ENCODE assay signal across 10 cellular contexts in the genomic region with DNA sequence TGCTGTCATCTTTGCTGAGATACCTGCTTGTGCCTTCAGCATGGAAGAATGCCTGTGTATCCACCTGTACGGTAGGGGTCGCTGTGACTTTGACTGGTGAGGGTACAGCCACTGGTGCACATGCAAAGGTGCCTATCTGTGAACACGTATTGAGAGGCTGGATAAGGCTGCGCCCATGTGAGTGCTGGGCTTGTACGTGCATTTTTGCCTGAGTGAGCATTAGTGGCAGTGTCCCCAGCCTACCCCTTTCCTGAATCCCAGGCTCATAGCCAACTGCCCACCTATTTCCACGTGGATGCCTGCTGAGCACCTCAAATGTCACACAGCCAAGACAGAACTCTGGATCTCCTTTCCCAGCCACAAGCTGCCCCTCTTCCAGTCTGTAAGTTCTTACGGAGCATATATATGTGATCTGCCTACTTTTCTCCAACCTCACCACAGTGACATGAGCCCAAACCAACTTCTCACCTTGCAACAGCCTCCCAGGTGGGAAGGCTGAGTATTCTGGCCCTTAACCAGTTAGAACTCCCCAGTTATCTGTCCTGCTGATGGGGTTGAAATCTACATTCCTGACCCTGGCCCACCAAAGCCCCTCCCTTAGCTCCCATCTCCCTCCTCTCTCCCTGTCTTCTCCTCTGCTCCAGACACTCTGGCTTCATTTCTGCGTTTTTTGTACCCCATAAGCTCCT. TPM values are rescaled to one million over a fixed set of nuclear protein-coding genes. Genes with fewer than 3 reads are reported as not detected.
DNase-seq lines count a peak whose midpoint lies in the region; ATAC-seq and TF ChIP-seq lines count a peak whose summit lies in the region.
"Had no signal": no experiment of that assay in that cellular context is flagged by ENCODE, and none has a peak within 500 bp of the region (broad histone marks: within the 10 kb centered on the region; RNA-seq: fewer than 3 reads in every experiment).

No MANE protein-coding gene starts in this region.

- no peaks in the 10 kb centered on the region for H3K27me3 ChIP-seq in esophagus muscularis mucosa
- H3K27me3 ChIP-seq in prostate gland (replicated peaks; ENCODE audit: insufficient read depth): no peaks in the 10 kb centered on the region

- H3K4me3 ChIP-seq in GM12875 (ENCODE audit: low read depth, low read length): no peak overlapping the region
- no peak overlapping the region for H3K4me3 ChIP-seq in esophagus muscularis mucosa
- H3K4me3 ChIP-seq in prostate gland: peak overlapping the region in 1 of 2 donors; percentile 64

- intact Hi-C loops in esophagus muscularis mucosa (cut with DNase I): no loop called here
- intact Hi-C loops in prostate gland (cut with DNase I): no loop called here

- DNase-seq in NCI-H526 treated with DMSO at 0.1 percent for 48 hours (lab: John Stamatoyannopoulos, UW): peak; percentile 15
- DNase-seq in esophagus muscularis mucosa (ENCODE audit: extremely low spot score): no peak
- DNase-seq in prostate gland (ENCODE audit: low spot score): peak; percentile 44
- DNase-seq in NCI-H187 treated with DMSO at 0.1 percent for 48 hours (lab: John Stamatoyannopoulos, UW): no peak
- DNase-seq: activated naive CD4-positive, alpha-beta T cell treated with Interleukin-2 at 50 U/mL for 16 hours; GDM1; NCI-H1417 had no signal

- no peaks in the 10 kb centered on the region for H3K9me3 ChIP-seq in esophagus muscularis mucosa
- H3K9me3 ChIP-seq in prostate gland: no peaks in the 10 kb centered on the region

- no peak for TF ChIP-seq POLR2A in esophagus muscularis mucosa (IDR thresholded peaks at IDR 0.05; ENCODE audit: low read depth)
- no peak for TF ChIP-seq POLR2A in prostate gland (IDR thresholded peaks at IDR 0.05)

- H3K36me3 ChIP-seq in esophagus muscularis mucosa (no peaks in the 10 kb centered on the region), prostate gland (no peaks in the 10 kb centered on the region)

- TF ChIP-seq EP300 in esophagus muscularis mucosa (IDR thresholded peaks at IDR 0.05): no peak

- 0 out of 2 replicates have a peak, but pooled peaks have one; percentile 10 for TF ChIP-seq CTCF in GM12875 (IDR thresholded peaks at IDR 0.05; ENCODE audit: borderline replicate concordance, insufficient read depth, low read depth, low read length)
- no peak for TF ChIP-seq CTCF in esophagus muscularis mucosa (IDR thresholded peaks at IDR 0.05)
- TF ChIP-seq CTCF in prostate gland (IDR thresholded peaks at IDR 0.05): peak in 3 of 4 experiments; percentile 28 to 38 (median 35)

- ATAC-seq in GM18519 (IDR thresholded peaks at IDR 0.05; ENCODE audit: low FRiP score, unreplicated experiment) (no peak), HG02852 (IDR thresholded peaks at IDR 0.05; ENCODE audit: unreplicated experiment) (no peak)

- peak overlapping the region in 3 of 4 donors; percentile 76 to 85 (median 84) for H3K27ac ChIP-seq in esophagus muscularis mucosa (replicated peaks in 1 of 4)
- peak overlapping the region; percentile 94 to 98 for H3K27ac ChIP-seq in prostate gland

- 82% methylated on average over 7 of the region's 8 CpGs for WGBS in esophagus muscularis mucosa
- 60% methylated on average over 8 of the region's 8 CpGs for WGBS in prostate gland

- peaks cover 9 to 44% (median 39%) of the 10 kb centered on the region in 4 donors for H3K4me1 ChIP-seq in esophagus muscularis mucosa
- H3K4me1 ChIP-seq in prostate gland (replicated peaks): peaks cover 9% of the 10 kb centered on the region

RNA-seq across cellular contexts. Expression of a gene that starts 1.1 kb away (rescaled TPM):
- 10 to 100 TPM in 3 of 4 donors, 1 to 10 TPM in 1; 9.6 to 27.0 (median 15.3) TPM for total RNA-seq in esophagus muscularis mucosa
- 10 to 100 TPM; 49.8 to 54.9 TPM for total RNA-seq in prostate gland

RNA-seq across cellular contexts. Expression of a gene that starts 19.1 kb away (rescaled TPM):
- total RNA-seq in esophagus muscularis mucosa (10 to 100 TPM; 19.9 to 22.2 (median 21.0) TPM), prostate gland (10 to 100 TPM; 23.2 to 29.6 TPM)

RNA-seq across cellular contexts. Expression of a gene that starts 57.1 kb away (rescaled TPM):
- total RNA-seq in esophagus muscularis mucosa: under 1 TPM; 0.42 to 0.66 (median 0.61) TPM
- total RNA-seq in prostate gland: 10 to 100 TPM; 10.5 to 16.9 TPM

Comparison
In these comparisons a context has a peak if more than half of its experiments do, and no peak if none do; other contexts are left out.
1. CTCF ChIP-seq: peak in GM12875 (single experiment) and prostate gland (3 of 4); none in esophagus muscularis mucosa (0 of 3).
2. DNase-seq: peak in NCI-H526 treated with DMSO at 0.1 percent for 48 hours (single experiment) and prostate gland (single experiment); none in esophagus muscularis mucosa (single experiment) and NCI-H187 treated with DMSO at 0.1 percent for 48 hours (single experiment).
3. RNA of a gene that starts 57.1 kb away (total RNA-seq): 10.5 to 16.9 TPM in prostate gland; 0.42 to 0.66 TPM in esophagus muscularis mucosa; every median in the first group is over 4 times any median in the second.